ENCODE assay signal across 1 cellular context in genomic region chr2:17539993-17540812, GRCh38.
TF ChIP-seq lines count a peak whose summit lies in the region.

VSNL1 (plus strand) TSS chr2:17540696; CDS start chr2:17592075, 51,379 bp downstream.

TF ChIP-seq in HepG2, 621 proteins besides CTCF, POLR2A, EP300 and RAD21 (continued from another document and continues in another):
- TF ChIP-seq LRRFIP1 (CRISPR knock-in tag; conservative IDR thresholded peaks at IDR 0.05) (no peak), FUBP1 (CRISPR knock-in tag; IDR thresholded peaks at IDR 0.05; ENCODE audit: borderline replicate concordance) (no peak), HNRNPH1 (optimal IDR thresholded peaks at IDR 0.05; ENCODE audit: low read depth, low read length) (no peak), ZFP41 (CRISPR knock-in tag; IDR thresholded peaks at IDR 0.05; ENCODE audit: borderline replicate concordance) (peak; percentile 75; the same call in 1 of the 2 replicates), ZSCAN22 (CRISPR knock-in tag; IDR thresholded peaks at IDR 0.05) (no peak), RFX5 (IDR thresholded peaks at IDR 0.05; ENCODE audit: low read depth, low read length) (peak; percentile 46; the same call in 1 of the 2 replicates), SSRP1 (CRISPR knock-in tag; IDR thresholded peaks at IDR 0.05) (peak; percentile 63; the same call in 1 of the 2 replicates), BCLAF1 (IDR thresholded peaks at IDR 0.05) (no peak), XBP1 (CRISPR knock-in tag; IDR thresholded peaks at IDR 0.05) (no peak), TARDBP (CRISPR knock-in tag; IDR thresholded peaks at IDR 0.05) (peak; percentile 88), ZBTB1 (CRISPR knock-in tag; IDR thresholded peaks at IDR 0.05; ENCODE audit: borderline replicate concordance) (0 out of 2 replicates have a peak, but pooled peaks have one; percentile 38), ZNF644 (CRISPR knock-in tag; IDR thresholded peaks at IDR 0.05; ENCODE audit: low read depth) (peak; percentile 13; the same call in 1 of the 2 replicates), SOX13 (IDR thresholded peaks at IDR 0.05) (no peak; the same call in 1 of the 2 replicates), SOX13 (CRISPR knock-in tag; conservative IDR thresholded peaks at IDR 0.05 in 1 of 2, IDR thresholded peaks at IDR 0.05 in 1 of 2) (peak in 1 of 2 experiments; percentile 40; a peak in 1 of 4 replicates), ZNF775 (CRISPR knock-in tag; IDR thresholded peaks at IDR 0.05; ENCODE audit: borderline replicate concordance) (no peak), MBD4 (IDR thresholded peaks at IDR 0.05; ENCODE audit: borderline replicate concordance, low read length) (no peak), ZNF331 (CRISPR knock-in tag; IDR thresholded peaks at IDR 0.05) (peak; percentile 65; the same call in 1 of the 2 replicates), ZNF280B (CRISPR knock-in tag; IDR thresholded peaks at IDR 0.05; ENCODE audit: borderline replicate concordance) (no peak; the same call in 1 of the 2 replicates), MNT (IDR thresholded peaks at IDR 0.05) (no peak; the same call in 1 of the 2 replicates), ZNF451 (CRISPR knock-in tag; IDR thresholded peaks at IDR 0.05) (peak; percentile 94), MAFK (conservative IDR thresholded peaks at IDR 0.05 in 1 of 2, IDR thresholded peaks at IDR 0.05 in 1 of 2; ENCODE audit: low read length in 2 of 2) (no peak), TIGD3 (CRISPR knock-in tag; IDR thresholded peaks at IDR 0.05; ENCODE audit: borderline replicate concordance) (no peak), ELF1 (CRISPR knock-in tag; IDR thresholded peaks at IDR 0.05) (peak; percentile 70), HNRNPK (IDR thresholded peaks at IDR 0.05; ENCODE audit: low read depth, low read length, poor library complexity, severe bottlenecking) (no peak), ZFP36 (IDR thresholded peaks at IDR 0.05; ENCODE audit: borderline replicate concordance, low read depth, low read length, partially characterized antibody) (no peak), HNF1B (CRISPR knock-in tag; IDR thresholded peaks at IDR 0.05) (peak; percentile 88), E2F2 (CRISPR knock-in tag; IDR thresholded peaks at IDR 0.05; ENCODE audit: borderline replicate concordance) (peak; percentile 87; the same call in 1 of the 2 replicates), FLYWCH1 (CRISPR knock-in tag; IDR thresholded peaks at IDR 0.05) (no peak), SP1 (IDR thresholded peaks at IDR 0.05) (no peak), SP1 (CRISPR knock-in tag; IDR thresholded peaks at IDR 0.05) (peak; percentile 77), DBP (CRISPR knock-in tag; IDR thresholded peaks at IDR 0.05; ENCODE audit: not compliant biosample characterization) (no peak), ZNF790 (CRISPR knock-in tag; IDR thresholded peaks at IDR 0.05; ENCODE audit: borderline replicate concordance) (no peak; the same call in 1 of the 2 replicates), ZNF501 (CRISPR knock-in tag; IDR thresholded peaks at IDR 0.05) (peak; percentile 86; the same call in 1 of the 2 replicates), KDM1A (CRISPR knock-in tag; IDR thresholded peaks at IDR 0.05) (no peak), REXO4 (CRISPR knock-in tag; IDR thresholded peaks at IDR 0.05; ENCODE audit: borderline replicate concordance) (0 out of 2 replicates have a peak, but pooled peaks have one; percentile 76), ZNF552 (CRISPR knock-in tag; IDR thresholded peaks at IDR 0.05; ENCODE audit: borderline replicate concordance) (peak; percentile 90), CBFB (CRISPR knock-in tag; IDR thresholded peaks at IDR 0.05) (peak; percentile 71; the same call in 1 of the 2 replicates), THAP9 (CRISPR knock-in tag; IDR thresholded peaks at IDR 0.05; ENCODE audit: borderline replicate concordance) (peak; percentile 78; the same call in 1 of the 2 replicates), ZBTB3 (CRISPR knock-in tag; IDR thresholded peaks at IDR 0.05; ENCODE audit: borderline replicate concordance, low read depth) (no peak), MIER3 (CRISPR knock-in tag; IDR thresholded peaks at IDR 0.05; ENCODE audit: borderline replicate concordance) (peak; percentile 76; the same call in 1 of the 2 replicates), ZNF225 (CRISPR knock-in tag; IDR thresholded peaks at IDR 0.05) (peak; percentile 82; the same call in 1 of the 2 replicates)
